In genomic region chr3:195546130-195546560, GRCh38 we compare ENCODE assay signal across 9 cellular contexts. TPM values are rescaled to one million over a fixed set of nuclear protein-coding genes. Genes with fewer than 3 reads are reported as not detected.
DNase-seq lines count a peak whose midpoint lies in the region; ATAC-seq and TF ChIP-seq lines count a peak whose summit lies in the region.
"Had no signal": no experiment of that assay in that cellular context is flagged by ENCODE, and none has a peak within 500 bp of the region (broad histone marks: within the 10 kb centered on the region; RNA-seq: fewer than 3 reads in every experiment).

No MANE protein-coding gene starts in this region.

- no peaks in the 10 kb centered on the region for H3K9me3 ChIP-seq in tibial nerve

- TF ChIP-seq POLR2A in tibial nerve (IDR thresholded peaks at IDR 0.05) = no peak

- TF ChIP-seq EP300 in tibial nerve (IDR thresholded peaks at IDR 0.05) = peak in 1 of 2 donors; percentile 34

- peaks cover 5% of the 10 kb centered on the region for H3K36me3 Mint-ChIP-seq in activated CD8-positive, alpha-beta memory T cell treated with anti-CD3 and anti-CD28 coated beads, Interleukin-2, amount 10 ng/mL, durations not matched to agents 7 days and 5 days
- H3K36me3 Mint-ChIP-seq in activated T-helper 17 cell treated with anti-CD3 and anti-CD28 coated beads, Interleukin-2, amount 50 U/mL, for 72 hours (ENCODE audit: low read depth) = peaks cover 14% of the 10 kb centered on the region

- no peak overlapping the region for H3K4me3 ChIP-seq in tibial nerve

- H3K4me1 Mint-ChIP-seq in activated CD8-positive, alpha-beta memory T cell treated with anti-CD3 and anti-CD28 coated beads, Interleukin-2, amount 10 ng/mL, durations not matched to agents 7 days and 5 days = peaks cover 69% of the 10 kb centered on the region
- H3K4me1 Mint-ChIP-seq in activated T-helper 17 cell treated with anti-CD3 and anti-CD28 coated beads, Interleukin-2, amount 50 U/mL, for 72 hours = peaks cover 50% of the 10 kb centered on the region

- H3K27ac ChIP-seq in tibial nerve = peak overlapping the region in 3 of 4 donors; percentile 43 to 64 (median 60)

- CTCF ChIA-PET in activated CD8-positive, alpha-beta memory T cell treated with anti-CD3 and anti-CD28 coated beads, Interleukin-2, amount 10 ng/mL, durations not matched to agents 7 days and 5 days (lab: Charles Lee) = interaction anchor here (1.1 to 12.1 kb wide), 4 partner anchors 9 to 276 kb away, joined by 3 to 115 read pairs (median 4); partner anchors contain the start of gene XXYLT1

- no peak for DNase-seq in activated CD8-positive, alpha-beta memory T cell treated with anti-CD3 and anti-CD28 coated beads, Interleukin-2, amount 10 ng/mL, durations not matched to agents 7 days and 5 days
- no peak for DNase-seq in activated CD8-positive, alpha-beta memory T cell treated with anti-CD3 and anti-CD28 coated beads, Interleukin-2, amount 50 U/mL, for 4 hours
- peak; percentile 69 for DNase-seq in iris pigment epithelial cell (ENCODE audit: low read depth)
- peak in 1 of 2 donors; percentile 33 for DNase-seq in tibial nerve (ENCODE audit: low spot score in 2 of 2)
- DNase-seq in NOMO-1 treated with DMSO at 0.1 percent for 48 hours (lab: John Stamatoyannopoulos, UW; ENCODE audit: unreplicated experiment) = no peak
- DNase-seq: glutamatergic neuron had no signal

- peak overlapping the region; percentile 90 for H3K27ac Mint-ChIP-seq in activated CD8-positive, alpha-beta memory T cell treated with anti-CD3 and anti-CD28 coated beads, Interleukin-2, amount 10 ng/mL, durations not matched to agents 7 days and 5 days
- H3K27ac Mint-ChIP-seq in activated T-helper 17 cell treated with anti-CD3 and anti-CD28 coated beads, Interleukin-2, amount 50 U/mL, for 72 hours = peak overlapping the region; percentile 70

- no peaks in the 10 kb centered on the region for H3K9me3 Mint-ChIP-seq in activated CD8-positive, alpha-beta memory T cell treated with anti-CD3 and anti-CD28 coated beads, Interleukin-2, amount 10 ng/mL, durations not matched to agents 7 days and 5 days (ENCODE audit: low read depth)
- H3K9me3 Mint-ChIP-seq in activated T-helper 17 cell treated with anti-CD3 and anti-CD28 coated beads, Interleukin-2, amount 50 U/mL, for 72 hours = no peaks in the 10 kb centered on the region

- H3K4me3 Mint-ChIP-seq in activated CD8-positive, alpha-beta memory T cell treated with anti-CD3 and anti-CD28 coated beads, Interleukin-2, amount 10 ng/mL, durations not matched to agents 7 days and 5 days = peak overlapping the region; percentile 50
- H3K4me3 Mint-ChIP-seq in activated T-helper 17 cell treated with anti-CD3 and anti-CD28 coated beads, Interleukin-2, amount 50 U/mL, for 72 hours = peak overlapping the region; percentile 96

- H3K4me1 ChIP-seq in tibial nerve = peaks cover 0 to 52% (median 23%) of the 10 kb centered on the region in 4 donors

- H3K36me3 ChIP-seq in tibial nerve = no peaks in the 10 kb centered on the region

- H3K27me3 Mint-ChIP-seq in activated CD8-positive, alpha-beta memory T cell treated with anti-CD3 and anti-CD28 coated beads, Interleukin-2, amount 10 ng/mL, durations not matched to agents 7 days and 5 days = no peaks in the 10 kb centered on the region
- H3K27me3 Mint-ChIP-seq in activated T-helper 17 cell treated with anti-CD3 and anti-CD28 coated beads, Interleukin-2, amount 50 U/mL, for 72 hours = no peaks in the 10 kb centered on the region

- WGBS in tibial nerve, 2 donors = 24 to 25% methylated on average over 4 of the region's 4 CpGs

- no peak for TF ChIP-seq CTCF in tibial nerve (IDR thresholded peaks at IDR 0.05)

- ATAC-seq in activated CD8-positive, alpha-beta memory T cell treated with anti-CD3 and anti-CD28 coated beads, Interleukin-2, amount 10 ng/mL, durations not matched to agents 7 days and 5 days = no peak
- peak; percentile 18 for ATAC-seq in activated T-helper 17 cell treated with anti-CD3 and anti-CD28 coated beads, Interleukin-2, amount 50 U/mL, for 72 hours (replicated peaks)
- ATAC-seq in GM19397 (IDR thresholded peaks at IDR 0.05; ENCODE audit: unreplicated experiment) = no peak
- ATAC-seq in HG02970 (IDR thresholded peaks at IDR 0.05; ENCODE audit: low FRiP score, unreplicated experiment) = no peak

- no peaks in the 10 kb centered on the region for H3K27me3 ChIP-seq in tibial nerve

RNA-seq across cellular contexts. Expression of gene PPP1R2, which starts 3.0 kb away (rescaled TPM):
- total RNA-seq in activated CD8-positive, alpha-beta memory T cell treated with anti-CD3 and anti-CD28 coated beads, Interleukin-2, amount 10 ng/mL, durations not matched to agents 7 days and 5 days = 10 to 100 TPM; 72.0 to 91.8 TPM
- total RNA-seq in activated T-helper 17 cell treated with anti-CD3 and anti-CD28 coated beads, Interleukin-2, amount 50 U/mL, for 72 hours = 100 to 1,000 TPM in 1 of 2 donors, 10 to 100 TPM in 1; 78.1 to 101 TPM
- 10 to 100 TPM; 66.6 to 98.1 (median 87.4) TPM for total RNA-seq in tibial nerve

RNA-seq across cellular contexts. Expression of gene APOD, which starts 37.6 kb away (rescaled TPM):
- total RNA-seq in activated CD8-positive, alpha-beta memory T cell treated with anti-CD3 and anti-CD28 coated beads, Interleukin-2, amount 10 ng/mL, durations not matched to agents 7 days and 5 days = 1 to 10 TPM in 1 of 2 experiments, not detected in 1; 9.3 TPM
- 1 to 10 TPM in 1 of 2 donors, not detected in 1; 4.2 TPM for total RNA-seq in activated T-helper 17 cell treated with anti-CD3 and anti-CD28 coated beads, Interleukin-2, amount 50 U/mL, for 72 hours
- total RNA-seq in tibial nerve = 1,000 to 10,000 TPM; 1,911 to 7,779 (median 5,257) TPM

Comparison
In these comparisons a context has a peak if more than half of its experiments do, and no peak if none do; other contexts are left out.
1. RNA of gene APOD, which starts 37.6 kb away (total RNA-seq): 1,911 to 7,779 TPM in tibial nerve; 9.3 TPM in activated CD8-positive, alpha-beta memory T cell treated with anti-CD3 and anti-CD28 coated beads, Interleukin-2, amount 10 ng/mL, durations not matched to agents 7 days and 5 days and 4.2 TPM in activated T-helper 17 cell treated with anti-CD3 and anti-CD28 coated beads, Interleukin-2, amount 50 U/mL, for 72 hours; every median in the first group is over 100 times any median in the second.